ENCODE assay signal across 19 cellular contexts in genomic region chr17:74386397-74386796, GRCh38. TPM values are rescaled to one million over a fixed set of nuclear protein-coding genes. Genes with fewer than 3 reads are reported as not detected.
DNase-seq lines count a peak whose midpoint lies in the region; ATAC-seq, FAIRE-seq and TF ChIP-seq lines count a peak whose summit lies in the region.
"Had no signal": no experiment of that assay in that cellular context is flagged by ENCODE, and none has a peak within 500 bp of the region (broad histone marks: within the 10 kb centered on the region; RNA-seq: fewer than 3 reads in every experiment).

No MANE protein-coding gene starts in this region.

- H3K36me3 Mint-ChIP-seq in natural killer cell treated with Interleukin-12 subunit alpha and Interleukin-12 subunit beta and Interleukin-15 and Interleukin-18, amount 100 ng/mL, for 72 hours, result no peaks in the 10 kb centered on the region
- no peaks in the 10 kb centered on the region for H3K36me3 Mint-ChIP-seq in natural killer cell
- no peaks in the 10 kb centered on the region for H3K36me3 Mint-ChIP-seq in type B pancreatic cell
- no peaks in the 10 kb centered on the region for H3K36me3 Mint-ChIP-seq in activated CD8-positive, alpha-beta memory T cell treated with anti-CD3 and anti-CD28 coated beads, Interleukin-2, amount 10 ng/mL, durations not matched to agents 7 days and 5 days
- H3K36me3 Mint-ChIP-seq: CD14-positive monocyte, immature natural killer cell had no signal

- H4K20me1 ChIP-seq in H1 (replicated peaks in 1 of 2; ENCODE audit: control insufficient read depth in 1 of 2, insufficient read depth in 2 of 2, low read length in 2 of 2), result no peaks in the 10 kb centered on the region

- no peak overlapping the region for H4K8ac ChIP-seq in H1 (ENCODE audit: extremely low read depth, insufficient read depth, low read length)

- no peaks in the 10 kb centered on the region for H3K27me3 Mint-ChIP-seq in natural killer cell treated with Interleukin-12 subunit alpha and Interleukin-12 subunit beta and Interleukin-15 and Interleukin-18, amount 100 ng/mL, for 72 hours
- H3K27me3 Mint-ChIP-seq in natural killer cell (ENCODE audit: low read depth in 2 of 2) (peaks cover 0 to 6% of the 10 kb centered on the region in 2 donors), type B pancreatic cell (no peaks in the 10 kb centered on the region)
- peaks cover 13% of the 10 kb centered on the region for H3K27me3 Mint-ChIP-seq in activated CD8-positive, alpha-beta memory T cell treated with anti-CD3 and anti-CD28 coated beads, Interleukin-2, amount 10 ng/mL, durations not matched to agents 7 days and 5 days

- no peak for ATAC-seq in natural killer cell treated with Interleukin-12 subunit alpha and Interleukin-12 subunit beta and Interleukin-15 and Interleukin-18, amount 100 ng/mL, for 72 hours
- ATAC-seq in natural killer cell, result no peak
- ATAC-seq in activated CD8-positive, alpha-beta memory T cell treated with anti-CD3 and anti-CD28 coated beads, Interleukin-2, amount 10 ng/mL, durations not matched to agents 7 days and 5 days, result no peak

- H2BK20ac ChIP-seq in H1 (ENCODE audit: low read length), result peak overlapping the region; percentile 1; the same call in 1 of the 2 replicates

- H3K14ac ChIP-seq in H1 (ENCODE audit: insufficient read length), result no peak overlapping the region

- no peak overlapping the region for H3K23ac ChIP-seq in H1 (ENCODE audit: insufficient read length)

- no peak for FAIRE-seq in H1 (lab: Jason Lieb, UNC)
- FAIRE-seq: pancreas had no signal

- H3K23me2 ChIP-seq in H1 (ENCODE audit: low read depth, low read length), result no peaks in the 10 kb centered on the region

- intact Hi-C loops in natural killer cell (cut with micrococcal nuclease), result no loop called here

- peak; percentile 41 for DNase-seq in natural killer cell treated with Interleukin-12 subunit alpha and Interleukin-12 subunit beta and Interleukin-15 and Interleukin-18, amount 100 ng/mL, for 72 hours (ENCODE audit: low spot score)
- no peak for DNase-seq in natural killer cell
- DNase-seq in H1 (ENCODE audit: low read depth in 1 of 2, low spot score in 2 of 2), result no peak
- peak; percentile 30 for DNase-seq in kidney tubule cell (ENCODE audit: low spot score)
- DNase-seq in type B pancreatic cell (ENCODE audit: extremely low spot score, unreplicated experiment), result no peak
- no peak for DNase-seq in activated CD8-positive, alpha-beta memory T cell treated with anti-CD3 and anti-CD28 coated beads, Interleukin-2, amount 10 ng/mL, durations not matched to agents 7 days and 5 days
- DNase-seq in SW480 (ENCODE audit: low spot score), result no peak
- no peak for DNase-seq in activated gamma-delta T cell treated with Interleukin-2 at 50 U/mL for 16 hours
- DNase-seq: 8988T; activated CD8-positive, alpha-beta memory T cell treated with anti-CD3 and anti-CD28 coated beads for 24 hours; activated gamma-delta T cell; immature natural killer cell; NCI-H1694; NCI-H510A treated with DMSO at 0.1 percent for 48 hours had no signal

- H3K4me3 Mint-ChIP-seq in natural killer cell treated with Interleukin-12 subunit alpha and Interleukin-12 subunit beta and Interleukin-15 and Interleukin-18, amount 100 ng/mL, for 72 hours, result no peak overlapping the region
- H3K4me3 Mint-ChIP-seq in natural killer cell (no peak overlapping the region), type B pancreatic cell (no peak overlapping the region)
- H3K4me3 Mint-ChIP-seq in activated CD8-positive, alpha-beta memory T cell treated with anti-CD3 and anti-CD28 coated beads, Interleukin-2, amount 10 ng/mL, durations not matched to agents 7 days and 5 days, result no peak overlapping the region
- H3K4me3 Mint-ChIP-seq: CD14-positive monocyte, immature natural killer cell had no signal

- peaks cover 5 to 20% (median 12%) of the 10 kb centered on the region in 4 experiments for H3K4me1 ChIP-seq in H1 (replicated peaks in 1 of 4; ENCODE audit: control insufficient read depth in 3 of 4, insufficient read depth in 4 of 4, low read length in 3 of 4)
- H3K4me1 ChIP-seq: pancreas had no signal

- POLR2A ChIA-PET in H1 (lab: Charles Lee; ENCODE audit: partially characterized antibody), result interaction anchor here (1.5 kb wide), 1 partner anchor 57 kb away, joined by 4 read pairs; no protein-coding TSS in a partner anchor

- H2AK5ac ChIP-seq in H1 (ENCODE audit: low read depth, low read length), result no peak overlapping the region

- TF ChIP-seq EP300 in H1 (IDR thresholded peaks at IDR 0.05; ENCODE audit: borderline replicate concordance in 1 of 2, low read depth in 2 of 2, low read length in 2 of 2), result no peak

- TF ChIP-seq POLR2A in H1 (IDR thresholded peaks at IDR 0.05; ENCODE audit: control extremely low read depth in 1 of 2, low read depth in 2 of 2, low read length in 2 of 2), result no peak

- TF ChIP-seq RAD21 in H1 (IDR thresholded peaks at IDR 0.05 in 1 of 2, conservative IDR thresholded peaks at IDR 0.05 in 1 of 2; ENCODE audit: low read depth in 2 of 2, low read length in 2 of 2), result no peak

- H3K4me2 ChIP-seq in H1 (ENCODE audit: insufficient read depth in 1 of 2, low read depth in 2 of 2, low read length in 2 of 2), result no peak overlapping the region

- no peak overlapping the region for H3K4me3 ChIP-seq in H1 (ENCODE audit: extremely low read depth in 1 of 4, insufficient read depth in 2 of 4, low read depth in 3 of 4, low read length in 4 of 4)
- H3K4me3 ChIP-seq: pancreas, SK-N-MC had no signal

- no peaks in the 10 kb centered on the region for H3K9me3 ChIP-seq in H1 (ENCODE audit: insufficient read depth in 2 of 2, low read depth in 1 of 2, low read length in 1 of 2)
- H3K9me3 ChIP-seq: pancreas had no signal

- 92% methylated on average over 8 of the region's 8 CpGs; no CpG with 5 or more reads in 1 of the 2 experiments for WGBS in H1 (ENCODE audit: extremely low coverage in 1 of 2, insufficient coverage in 1 of 2, insufficient read length in 1 of 2, insufficient replicate concordance in 2 of 2, low coverage in 1 of 2, low lambda C conversion rate in 2 of 2, missing lambda C conversion rate in 1 of 2), 2 experiments

- no peak overlapping the region; a peak in 1 of 7 replicates for H3K9ac ChIP-seq in H1 (replicated peaks in 1 of 4; ENCODE audit: extremely low read depth in 1 of 4, low read depth in 3 of 4, low read length in 3 of 4)

- no peaks in the 10 kb centered on the region for H3K79me1 ChIP-seq in H1 (ENCODE audit: low read depth, low read length)

- H2BK12ac ChIP-seq in H1 (ENCODE audit: low read depth, low read length), result no peak overlapping the region

- CTCF ChIA-PET in H1 (lab: Charles Lee; ENCODE audit: partially characterized antibody), result interaction anchor here (0.7 to 1.5 kb wide), 7 partner anchors 18 to 71 kb away, joined by 3 to 7 read pairs (median 3); no protein-coding TSS in a partner anchor
- CTCF ChIA-PET in activated CD8-positive, alpha-beta memory T cell treated with anti-CD3 and anti-CD28 coated beads, Interleukin-2, amount 10 ng/mL, durations not matched to agents 7 days and 5 days (lab: Charles Lee), result no interaction called here

- no peak overlapping the region for H3K18ac ChIP-seq in H1 (ENCODE audit: extremely low read depth, low read length)

- H3K4ac ChIP-seq in H1 (replicated peaks; ENCODE audit: insufficient read length, low read depth, low read length), result no peak overlapping the region

- H3K9me3 Mint-ChIP-seq in natural killer cell treated with Interleukin-12 subunit alpha and Interleukin-12 subunit beta and Interleukin-15 and Interleukin-18, amount 100 ng/mL, for 72 hours, result no peaks in the 10 kb centered on the region
- no peaks in the 10 kb centered on the region for H3K9me3 Mint-ChIP-seq in natural killer cell
- no peaks in the 10 kb centered on the region for H3K9me3 Mint-ChIP-seq in type B pancreatic cell
- H3K9me3 Mint-ChIP-seq in activated CD8-positive, alpha-beta memory T cell treated with anti-CD3 and anti-CD28 coated beads, Interleukin-2, amount 10 ng/mL, durations not matched to agents 7 days and 5 days (ENCODE audit: low read depth), result no peaks in the 10 kb centered on the region
- H3K9me3 Mint-ChIP-seq: immature natural killer cell had no signal

- no peaks in the 10 kb centered on the region for H3K36me3 ChIP-seq in H1 (ENCODE audit: control insufficient read depth in 2 of 4, insufficient read depth in 4 of 4, low read length in 3 of 4)
- H3K36me3 ChIP-seq: pancreas had no signal

- no peaks in the 10 kb centered on the region; a peak in 1 of 7 replicates for H3K27me3 ChIP-seq in H1 (replicated peaks in 1 of 4; ENCODE audit: control insufficient read depth in 3 of 4, extremely low read depth in 1 of 4, insufficient read depth in 3 of 4, low read length in 3 of 4)
- H3K27me3 ChIP-seq: pancreas had no signal

- H3K56ac ChIP-seq in H1 (replicated peaks; ENCODE audit: insufficient read length, low read depth, low read length), result no peak overlapping the region

- H3K4me1 Mint-ChIP-seq in natural killer cell treated with Interleukin-12 subunit alpha and Interleukin-12 subunit beta and Interleukin-15 and Interleukin-18, amount 100 ng/mL, for 72 hours (ENCODE audit: low read depth in 2 of 2), result peaks cover 0 to 1% of the 10 kb centered on the region in 2 donors
- peaks cover 3 to 4% of the 10 kb centered on the region in 2 donors for H3K4me1 Mint-ChIP-seq in natural killer cell
- peaks cover 1% of the 10 kb centered on the region for H3K4me1 Mint-ChIP-seq in type B pancreatic cell (ENCODE audit: unreplicated experiment)
- no peaks in the 10 kb centered on the region for H3K4me1 Mint-ChIP-seq in activated CD8-positive, alpha-beta memory T cell treated with anti-CD3 and anti-CD28 coated beads, Interleukin-2, amount 10 ng/mL, durations not matched to agents 7 days and 5 days

- H2AFZ ChIP-seq in H1 (ENCODE audit: low read length), result no peak overlapping the region

- no peak overlapping the region for H4K5ac ChIP-seq in H1 (ENCODE audit: insufficient read length, low read depth, low read length)

- H2BK120ac ChIP-seq in H1 (replicated peaks; ENCODE audit: low read depth, low read length), result no peak overlapping the region

- H3K27ac Mint-ChIP-seq in natural killer cell treated with Interleukin-12 subunit alpha and Interleukin-12 subunit beta and Interleukin-15 and Interleukin-18, amount 100 ng/mL, for 72 hours, result no peak overlapping the region
- H3K27ac Mint-ChIP-seq in natural killer cell, result no peak overlapping the region
- no peak overlapping the region for H3K27ac Mint-ChIP-seq in type B pancreatic cell
- no peak overlapping the region for H3K27ac Mint-ChIP-seq in activated CD8-positive, alpha-beta memory T cell treated with anti-CD3 and anti-CD28 coated beads, Interleukin-2, amount 10 ng/mL, durations not matched to agents 7 days and 5 days

- no peak overlapping the region for H2BK15ac ChIP-seq in H1 (ENCODE audit: low read length)

- H3K79me2 ChIP-seq in H1 (ENCODE audit: control insufficient read depth in 1 of 2, insufficient read depth in 2 of 2, low read length in 2 of 2), result no peaks in the 10 kb centered on the region

- H4K91ac ChIP-seq in H1 (replicated peaks; ENCODE audit: insufficient read length, low read length), result no peak overlapping the region

- TF ChIP-seq CTCF in natural killer cell (IDR thresholded peaks at IDR 0.05), result no peak
- TF ChIP-seq CTCF in H1 (IDR thresholded peaks at IDR 0.05; ENCODE audit: control extremely low read depth in 1 of 3, insufficient read depth in 1 of 3, low read depth in 1 of 3, low read length in 3 of 3), result no peak
- TF ChIP-seq CTCF in type B pancreatic cell (conservative IDR thresholded peaks at IDR 0.05), result no peak

- H3K27ac ChIP-seq in H1 (ENCODE audit: low read depth, low read length), result no peak overlapping the region
- H3K27ac ChIP-seq: pancreas, SK-N-MC had no signal

- H2BK5ac ChIP-seq in H1 (ENCODE audit: low read depth, low read length), result no peak overlapping the region

RNA-seq across cellular contexts. Expression of gene GPR142, which starts 19.1 kb away (rescaled TPM):
- not detected for total RNA-seq in natural killer cell treated with Interleukin-12 subunit alpha and Interleukin-12 subunit beta and Interleukin-15 and Interleukin-18, amount 100 ng/mL, for 72 hours
- total RNA-seq in natural killer cell, result not detected
- not detected in 2 replicates for total RNA-seq in H1 (2021; fragmentation: NEBNext Ultra II Directional; extraction: Animal tissue kit (Norgen Biotek cat#: 25700))
- 0.05 and 0.11 TPM in 2 replicates for polyA plus RNA-seq in H1 (2011; rRNA removed)
- polyA plus RNA-seq in H1 (2011; cell fraction: cytosol; rRNA removed), result 0.13 TPM
- polyA plus RNA-seq in H1 (2011; cell fraction: nucleus; rRNA removed), result 0.17 TPM
- polyA plus RNA-seq in H1 (2012, experiment 1 of 2), result 0.11 TPM in 1 of 4 replicates, not detected in the others
- not detected for polyA plus RNA-seq in H1 (2012, experiment 2 of 2)
- polyA plus RNA-seq in H1 (2013, experiment 1 of 2), result not detected
- not detected for polyA plus RNA-seq in H1 (2013, experiment 2 of 2)
- polyA minus RNA-seq in H1 (2011; rRNA and poly(A)+ RNA removed), result 0.20 TPM in 1 of 2 replicates, not detected in the other
- polyA minus RNA-seq in H1 (2011; cell fraction: cytosol; rRNA and poly(A)+ RNA removed), result not detected
- polyA minus RNA-seq in H1 (2011; cell fraction: nucleus; rRNA and poly(A)+ RNA removed), result not detected
- 4.1 and 8.8 TPM in 2 replicates for total RNA-seq in type B pancreatic cell (ENCODE audit: low replicate concordance)
- not detected for total RNA-seq in activated CD8-positive, alpha-beta memory T cell treated with anti-CD3 and anti-CD28 coated beads, Interleukin-2, amount 10 ng/mL, durations not matched to agents 7 days and 5 days
- total RNA-seq: mononuclear cell had no signal
- polyA plus RNA-seq: CD14-positive monocyte had no signal

RNA-seq across cellular contexts. Expression of gene BTBD17, which starts 24.7 kb away (rescaled TPM):
- not detected for total RNA-seq in natural killer cell treated with Interleukin-12 subunit alpha and Interleukin-12 subunit beta and Interleukin-15 and Interleukin-18, amount 100 ng/mL, for 72 hours
- total RNA-seq in natural killer cell (under 1 TPM in 1 of 3 donors, not detected in 2; 0.48 TPM), type B pancreatic cell (ENCODE audit: low replicate concordance) (5.2 and 5.7 TPM in 2 replicates)
- total RNA-seq in H1 (2021; fragmentation: NEBNext Ultra II Directional; extraction: Animal tissue kit (Norgen Biotek cat#: 25700)), result 7.0 and 7.8 TPM in 2 replicates
- 14.8 and 17.0 TPM in 2 replicates for polyA plus RNA-seq in H1 (2011; rRNA removed)
- polyA plus RNA-seq in H1 (2011; cell fraction: cytosol; rRNA removed), result 12.3 TPM
- polyA plus RNA-seq in H1 (2011; cell fraction: nucleus; rRNA removed), result 9.5 TPM
- polyA plus RNA-seq in H1 (2012, experiment 1 of 2), result 4.6 to 11.2 TPM (median 8.7 TPM) in 4 replicates
- 6.9 TPM for polyA plus RNA-seq in H1 (2012, experiment 2 of 2)
- 7.9 TPM for polyA plus RNA-seq in H1 (2013, experiment 1 of 2)
- polyA plus RNA-seq in H1 (2013, experiment 2 of 2), result 8.0 TPM
- polyA minus RNA-seq in H1 (2011; rRNA and poly(A)+ RNA removed), result 1.8 and 3.4 TPM in 2 replicates
- 8.6 TPM for polyA minus RNA-seq in H1 (2011; cell fraction: cytosol; rRNA and poly(A)+ RNA removed)
- polyA minus RNA-seq in H1 (2011; cell fraction: nucleus; rRNA and poly(A)+ RNA removed), result 9.2 TPM
- total RNA-seq in activated CD8-positive, alpha-beta memory T cell treated with anti-CD3 and anti-CD28 coated beads, Interleukin-2, amount 10 ng/mL, durations not matched to agents 7 days and 5 days, result not detected
- total RNA-seq: mononuclear cell, subcutaneous adipose tissue had no signal
- polyA plus RNA-seq: CD14-positive monocyte had no signal

RNA-seq across cellular contexts. Expression of gene GPRC5C, which starts 45.5 kb away (rescaled TPM):
- total RNA-seq in natural killer cell treated with Interleukin-12 subunit alpha and Interleukin-12 subunit beta and Interleukin-15 and Interleukin-18, amount 100 ng/mL, for 72 hours, result under 1 TPM in 1 of 2 donors, not detected in 1; 0.25 TPM
- total RNA-seq in natural killer cell (under 1 TPM; 0.26 to 0.60 (median 0.29) TPM), type B pancreatic cell (ENCODE audit: low replicate concordance) (52.0 and 64.3 TPM in 2 replicates)
- total RNA-seq in H1 (2021; fragmentation: NEBNext Ultra II Directional; extraction: Animal tissue kit (Norgen Biotek cat#: 25700)), result 17.1 and 18.3 TPM in 2 replicates
- 55.8 and 58.7 TPM in 2 replicates for polyA plus RNA-seq in H1 (2011; rRNA removed)
- polyA plus RNA-seq in H1 (2011; cell fraction: cytosol; rRNA removed), result 47.4 TPM
- 60.7 TPM for polyA plus RNA-seq in H1 (2011; cell fraction: nucleus; rRNA removed)
- polyA plus RNA-seq in H1 (2012, experiment 1 of 2), result 8.3 to 26.4 TPM (median 23.9 TPM) in 4 replicates
- 21.0 TPM for polyA plus RNA-seq in H1 (2012, experiment 2 of 2)
- 21.4 TPM for polyA plus RNA-seq in H1 (2013, experiment 1 of 2)
- polyA plus RNA-seq in H1 (2013, experiment 2 of 2), result 20.6 TPM
- 23.1 and 27.5 TPM in 2 replicates for polyA minus RNA-seq in H1 (2011; rRNA and poly(A)+ RNA removed)
- 29.0 TPM for polyA minus RNA-seq in H1 (2011; cell fraction: cytosol; rRNA and poly(A)+ RNA removed)
- polyA minus RNA-seq in H1 (2011; cell fraction: nucleus; rRNA and poly(A)+ RNA removed), result 19.2 TPM
- total RNA-seq in activated CD8-positive, alpha-beta memory T cell treated with anti-CD3 and anti-CD28 coated beads, Interleukin-2, amount 10 ng/mL, durations not matched to agents 7 days and 5 days, result not detected

Comparison
In these comparisons a context has a peak if more than half of its experiments do, and no peak if none do; other contexts are left out.
1. DNase-seq: peak in natural killer cell treated with Interleukin-12 subunit alpha and Interleukin-12 subunit beta and Interleukin-15 and Interleukin-18, amount 100 ng/mL, for 72 hours (single experiment) and kidney tubule cell (single experiment); none in natural killer cell (single experiment), H1 (0 of 2), type B pancreatic cell (single experiment), activated CD8-positive, alpha-beta memory T cell treated with anti-CD3 and anti-CD28 coated beads, Interleukin-2, amount 10 ng/mL, durations not matched to agents 7 days and 5 days (single experiment), SW480 (single experiment) and activated gamma-delta T cell treated with Interleukin-2 at 50 U/mL for 16 hours (single experiment).
2. RNA of gene GPRC5C, which starts 45.5 kb away (total RNA-seq): 52.0 to 64.3 TPM in type B pancreatic cell and 17.1 to 18.3 TPM in H1; 0.26 to 0.60 TPM in natural killer cell, 0.25 TPM in natural killer cell treated with Interleukin-12 subunit alpha and Interleukin-12 subunit beta and Interleukin-15 and Interleukin-18, amount 100 ng/mL, for 72 hours and not detected in activated CD8-positive, alpha-beta memory T cell treated with anti-CD3 and anti-CD28 coated beads, Interleukin-2, amount 10 ng/mL, durations not matched to agents 7 days and 5 days; every median in the first group is over 10 times any median in the second.